ENCODE assay signal across 11 cellular contexts in the genomic region with DNA sequence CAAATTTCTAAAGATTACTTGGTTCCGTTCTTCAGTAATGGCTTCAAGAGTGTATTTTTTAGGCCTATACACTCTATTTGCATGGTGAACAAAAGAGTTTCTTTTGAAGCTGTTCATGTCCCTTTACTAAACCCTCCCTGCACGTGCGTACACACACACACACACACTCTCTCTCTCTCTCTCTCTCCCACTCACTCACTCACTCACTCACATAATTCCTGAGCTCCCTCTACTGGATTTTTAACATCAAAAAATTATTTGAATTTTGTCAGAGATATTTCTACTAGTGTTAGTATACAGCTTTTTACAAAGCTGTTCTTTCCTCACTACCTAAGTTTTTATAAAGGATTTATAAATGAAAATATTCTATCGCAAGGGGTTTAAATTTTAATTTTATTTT.
A peak's percentile ranks its signal among the peaks of the same experiment; 100 is the strongest.
DNase-seq lines count a peak whose midpoint lies in the region; ATAC-seq and TF ChIP-seq lines count a peak whose summit lies in the region.
"Had no signal": no experiment of that assay in that cellular context is flagged by ENCODE, and none has a peak within 500 bp of the region (broad histone marks: within the 10 kb centered on the region; RNA-seq: fewer than 3 reads in every experiment).

No MANE protein-coding gene starts in this region.

- peaks cover 0 to 27% of the 10 kb centered on the region in 2 donors for H3K36me3 ChIP-seq in adrenal gland (replicated peaks in 1 of 2)

- 54 to 71% (median 60%) methylated on average over 4 of the region's 4 CpGs for WGBS in adrenal gland, 4 donors

- no peaks in the 10 kb centered on the region for H3K4me1 ChIP-seq in adrenal gland (replicated peaks in 1 of 2)

- ATAC-seq in left lobe of liver: peak; percentile 72
- no peak for ATAC-seq in HG02642 (IDR thresholded peaks at IDR 0.05; ENCODE audit: poor library complexity, unreplicated experiment)
- ATAC-seq: stimulated activated memory B cell treated with anti-CD40 and anti-IgM and Interleukin-4, amounts not matched to agents 10 μg/mL and 1 μg/mL and 100 μg/mL, for 72 hours had no signal

- H3K9me3 ChIP-seq in adrenal gland (replicated peaks in 1 of 3): no peaks in the 10 kb centered on the region

- peak; percentile 12 to 58 (median 29) for TF ChIP-seq CTCF in adrenal gland (IDR thresholded peaks at IDR 0.05)

- intact Hi-C loops in adrenal gland (cut with DNase I): loop anchor here in 1 of 2 donors (10.0 kb wide), 1 partner anchor 260 kb away; no protein-coding TSS in a partner anchor

- in situ Hi-C loops in Caki2 (cut with HindIII; ENCODE audit: low pct_unique_long_range_greater_than_20kb, low sequenced_read_pairs): no loop called here

- H3K27ac ChIP-seq in adrenal gland: no peak overlapping the region

- peak; percentile 29 for DNase-seq in Caki2 (ENCODE audit: low read depth)
- peak; percentile 49 for DNase-seq in LHCN-M2 (ENCODE audit: low read depth)
- DNase-seq in adrenal gland: no peak
- no peak for DNase-seq in left lobe of liver (ENCODE audit: low spot score)
- DNase-seq in stimulated activated CD4-positive, alpha-beta T cell treated with anti-CD3 and anti-CD28 coated beads, Interleukin-12 subunit alpha, Interleukin-12 subunit beta, amount 100 ng/mL, for 4 hours: no peak
- no peak for DNase-seq in activated CD8-positive, alpha-beta memory T cell treated with anti-CD3 and anti-CD28 coated beads for 24 hours
- DNase-seq in epidermal melanocyte (ENCODE audit: insufficient read length, low spot score): no peak
- DNase-seq: activated B cell treated with CpG ODN at 0.5 μM for 24 hours, NCI-H1105 had no signal

- TF ChIP-seq POLR2A in adrenal gland (IDR thresholded peaks at IDR 0.05): no peak

- no peaks in the 10 kb centered on the region for H3K27me3 ChIP-seq in adrenal gland

- no peak overlapping the region for H3K4me3 ChIP-seq in adrenal gland

Comparison
In these comparisons a context has a peak if more than half of its experiments do, and no peak if none do; other contexts are left out.
1. DNase-seq: peak in Caki2 (single experiment) and LHCN-M2 (single experiment); none in adrenal gland (0 of 7), left lobe of liver (single experiment), stimulated activated CD4-positive, alpha-beta T cell treated with anti-CD3 and anti-CD28 coated beads, Interleukin-12 subunit alpha, Interleukin-12 subunit beta, amount 100 ng/mL, for 4 hours (single experiment), activated CD8-positive, alpha-beta memory T cell treated with anti-CD3 and anti-CD28 coated beads for 24 hours (single experiment) and epidermal melanocyte (single experiment).